In the genomic region with DNA sequence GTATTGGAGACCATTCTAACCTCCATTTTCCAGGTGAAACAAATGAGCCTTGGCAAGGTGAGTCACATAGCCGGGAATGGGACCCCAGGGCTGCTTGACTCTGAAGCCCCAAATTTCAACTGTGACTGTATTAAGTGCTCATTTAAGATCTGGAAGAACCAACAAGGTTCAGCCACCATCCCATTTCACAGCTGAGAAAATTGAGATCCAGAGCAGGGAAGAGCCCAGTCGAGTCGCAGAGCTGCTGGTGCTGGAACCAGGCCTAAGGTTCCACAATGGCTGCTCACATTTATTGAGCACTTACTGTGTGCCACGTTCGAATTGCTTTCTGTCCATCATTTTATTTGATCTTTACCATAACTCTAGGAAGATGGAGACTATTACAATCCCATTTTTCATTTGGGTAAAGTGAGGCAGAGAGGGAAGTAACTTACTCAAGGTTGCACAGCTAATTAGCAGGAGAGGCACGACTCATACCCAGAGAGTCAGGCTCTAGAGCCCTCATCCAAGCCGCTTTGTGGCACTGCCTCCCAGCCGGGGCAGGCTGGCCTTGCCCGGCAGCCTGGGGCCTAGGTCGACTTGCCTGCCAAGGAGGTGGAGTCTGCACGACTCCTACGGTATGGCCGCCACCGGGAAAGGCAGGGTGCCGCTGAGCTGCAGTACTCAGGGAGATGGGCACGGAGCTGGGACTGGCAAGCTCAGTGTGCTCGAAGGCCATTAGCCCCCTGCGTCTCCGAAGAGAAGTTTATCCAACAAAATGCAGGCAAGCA, we compare ENCODE assay signal across 28 cellular contexts.
"Had no signal": no experiment of that assay in that cellular context is flagged by ENCODE, and none has a peak within 500 bp of the region (broad histone marks: within the 10 kb centered on the region; RNA-seq: fewer than 3 reads in every experiment).

No MANE protein-coding gene starts in this region.

- H3K27me3 ChIP-seq: pancreas, vagina had no signal

- DNase-seq: hypothalamus; immature natural killer cell; kidney; left colon; lower lobe of right lung; mammary epithelial cell; mesenchymal stem cell; naive B cell; natural killer cell; nephron progenitor cell; pancreas; posterior cingulate gyrus; retina; right cardiac atrium; spleen; stimulated activated CD4-positive, alpha-beta T cell treated with anti-CD3 and anti-CD28 coated beads, Interleukin-4, amount 100 ng/mL, for 4 hours; stimulated activated CD8-positive, alpha-beta memory T cell treated with anti-CD3 and anti-CD28 coated beads, Interleukin-4, amount 100 ng/mL, for 48 hours; stimulated activated naive CD4-positive, alpha-beta T cell treated with Interleukin-2 at 50 U/mL for 16 hours; stimulated activated naive CD8-positive, alpha-beta T cell treated with anti-CD3 and anti-CD28 coated beads, Interleukin-15, amount 100 ng/mL, for 72 hours had no signal

- H3K9me3 ChIP-seq: left lung, lower lobe of right lung, pancreas, prostate gland, spleen, tibial nerve, vagina had no signal

- H2AFZ ChIP-seq: neural progenitor cell had no signal

- H3K4me2 ChIP-seq: neural progenitor cell had no signal

- ATAC-seq: left colon; left lung; lower lobe of right lung; natural killer cell; pancreas; right cardiac atrium; sciatic nerve; stimulated activated memory B cell treated with anti-CD40 and anti-IgM and Interleukin-4, amounts not matched to agents 10 μg/mL and 1 μg/mL and 100 μg/mL, for 72 hours; stimulated activated naive CD8-positive, alpha-beta T cell treated with anti-CD3 and anti-CD28 coated beads, Interleukin-15, amount 100 ng/mL, for 72 hours had no signal

- H3K4me1 ChIP-seq: prostate gland had no signal

- FAIRE-seq: islet of Langerhans, kidney, pancreas had no signal

- H3K36me3 ChIP-seq: left lung, lower lobe of right lung, neural progenitor cell, pancreas, prostate gland, spleen, tibial nerve, vagina had no signal

- H3K27ac ChIP-seq: left lung, lower lobe of right lung, neural progenitor cell, pancreas, prostate gland, skin epidermis, spleen, tibial nerve, vagina had no signal

- H3K4me3 ChIP-seq: left lung, lower lobe of right lung, neural progenitor cell, pancreas, prostate gland, skin epidermis, spleen, tibial nerve, vagina had no signal
